9 cellular contexts compared by ENCODE assay signal in the genomic region with DNA sequence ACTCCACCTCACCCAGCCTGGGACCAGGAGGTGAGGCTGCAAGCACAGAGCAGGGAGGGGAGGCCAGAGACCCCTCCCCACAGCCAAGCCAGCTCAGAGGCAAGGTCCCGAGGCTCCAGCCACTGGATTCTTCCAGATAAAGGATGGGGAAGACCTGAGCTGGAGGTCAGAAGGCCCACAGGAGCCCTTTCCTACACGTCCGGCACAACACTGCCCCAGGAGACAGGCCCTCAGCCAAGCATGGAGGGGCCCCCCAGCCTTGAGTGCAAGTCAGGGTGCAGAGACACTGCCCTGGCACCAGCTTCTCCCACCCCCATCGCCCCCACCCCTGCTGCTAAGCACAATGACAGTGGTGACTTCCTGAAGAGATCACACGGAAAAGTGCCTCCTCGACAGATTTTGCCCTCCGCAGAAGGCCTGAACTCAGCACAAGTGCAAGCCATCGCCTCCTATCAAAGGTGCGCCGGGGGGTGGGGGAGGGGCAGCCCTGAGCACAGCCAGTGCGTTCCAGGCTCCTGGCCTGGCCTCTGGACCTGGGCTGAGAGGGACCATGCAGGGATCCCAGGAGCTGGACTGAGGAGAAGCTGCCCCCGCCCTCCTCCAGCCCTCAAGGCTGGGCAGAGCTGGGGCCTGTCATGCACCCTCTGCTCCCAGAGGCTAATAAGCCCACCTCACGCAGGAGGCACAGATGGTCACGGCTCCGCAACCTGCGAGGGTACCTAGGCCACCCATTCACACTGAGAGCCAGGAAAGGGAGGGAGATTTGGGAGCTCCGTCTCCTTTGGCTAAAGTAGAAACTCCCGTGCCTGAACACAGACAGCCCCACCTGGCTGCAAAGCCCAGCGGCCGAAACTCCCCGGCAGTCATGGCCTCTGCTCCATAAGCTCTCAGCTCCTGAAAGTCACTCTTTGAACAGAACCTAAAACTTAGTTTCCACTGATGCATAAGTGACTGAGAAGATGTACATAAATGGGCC. TPM values are rescaled to one million over a fixed set of nuclear protein-coding genes. Genes with fewer than 3 reads are reported as not detected.
A peak's percentile ranks its signal among the peaks of the same experiment; 100 is the strongest.
DNase-seq lines count a peak whose midpoint lies in the region; ATAC-seq, FAIRE-seq and TF ChIP-seq lines count a peak whose summit lies in the region.
"Had no signal": no experiment of that assay in that cellular context is flagged by ENCODE, and none has a peak within 500 bp of the region (broad histone marks: within the 10 kb centered on the region; RNA-seq: fewer than 3 reads in every experiment).

No MANE protein-coding gene starts in this region.

- no peak overlapping the region; the same call in 1 of the 2 replicates for H3K9ac ChIP-seq in GM12878 (ENCODE audit: control insufficient read depth, insufficient read depth, low read length)

- no peaks in the 10 kb centered on the region for H3K27me3 ChIP-seq in AG04450 (ENCODE audit: control insufficient read depth, insufficient read depth, low read length)
- H3K27me3 ChIP-seq in GM12878 (replicated peaks in 1 of 2; ENCODE audit: control insufficient read depth in 2 of 2, insufficient read depth in 2 of 2, low read length in 1 of 2): no peaks in the 10 kb centered on the region
- H3K27me3 ChIP-seq in mononuclear cell (ENCODE audit: insufficient read depth, low read length): peaks cover 16% of the 10 kb centered on the region

- no peak for TF ChIP-seq POLR2A in GM12878 (IDR thresholded peaks at IDR 0.05; ENCODE audit: low read depth, low read length)

- RAD21 ChIA-PET in GM12878 (lab: Charles Lee; ENCODE audit: unreplicated experiment): interaction anchor here (1.5 kb wide), 1 partner anchor 33 kb away, joined by 4 read pairs; a partner anchor contains a TSS

- FAIRE-seq in GM12878 (lab: Jason Lieb, UNC): no peak

- peaks cover 14% of the 10 kb centered on the region for H3K4me1 ChIP-seq in GM12878 (ENCODE audit: control insufficient read depth, insufficient read depth, low read length)
- H3K4me1 ChIP-seq in mononuclear cell (ENCODE audit: insufficient read depth, low read length): peaks cover 73% of the 10 kb centered on the region

- intact Hi-C loops in GM12878 (cut with micrococcal nuclease; ENCODE audit: unreplicated experiment): loop anchor here (5.0 kb wide), 2 partner anchors 42 to 53 kb away; a partner anchor contains a TSS

- no TSS peak for BruUV-seq in GM12878 (replicated peaks; lab: Mats Ljungman, UMichigan)

- 83% methylated on average over 20 of the region's 21 CpGs for WGBS in GM12878 (ENCODE audit: insufficient coverage, insufficient replicate concordance, low lambda C conversion rate, missing lambda C conversion rate)

- peak overlapping the region; percentile 83 for H3K4me2 ChIP-seq in GM12878 (ENCODE audit: control insufficient read depth, insufficient read depth)

- in situ Hi-C loops in GM12878 (cut with MboI): no loop called here

- H4K20me1 ChIP-seq in GM12878 (ENCODE audit: control insufficient read depth, insufficient read depth): no peaks in the 10 kb centered on the region; the same call in 1 of the 2 replicates

- no peak overlapping the region for H3K4me3 ChIP-seq in AG04450 (ENCODE audit: low read depth, low read length)
- H3K4me3 ChIP-seq in GM12878: peak overlapping the region; percentile 63
- peak overlapping the region; percentile 36 for H3K4me3 ChIP-seq in mononuclear cell (ENCODE audit: low read length)

- H3K27ac ChIP-seq in AG04450 (ENCODE audit: low read depth, low read length): peak overlapping the region; percentile 90
- no peak overlapping the region for H3K27ac ChIP-seq in GM12878 (ENCODE audit: control insufficient read depth, insufficient read depth)

- H3K9me3 ChIP-seq in AG04450 (ENCODE audit: control insufficient read depth, insufficient read depth, low read length) (no peaks in the 10 kb centered on the region; the same call in 1 of the 2 replicates), GM12878 (replicated peaks; ENCODE audit: control insufficient read depth, insufficient read depth, low read length) (no peaks in the 10 kb centered on the region), mononuclear cell (ENCODE audit: low read depth, low read length) (no peaks in the 10 kb centered on the region)

- ATAC-seq in GM12878: no peak
- ATAC-seq in GM21526 (IDR thresholded peaks at IDR 0.05; ENCODE audit: low FRiP score, unreplicated experiment): no peak

- POLR2A ChIA-PET in AG04450 (lab: Yijun Ruan, JAX) (interaction anchor here (0.6 to 1.8 kb wide), 4 partner anchors 9 to 1154 kb away, joined by 4 to 10 read pairs (median 7); a partner anchor contains a TSS), GM12878 (lab: Charles Lee) (interaction anchor here (0.6 to 2.0 kb wide), 7 partner anchors 8 to 134 kb away, joined by 3 to 13 read pairs (median 3); no protein-coding TSS in a partner anchor)

- no peak for TF ChIP-seq RAD21 in GM12878 (IDR thresholded peaks at IDR 0.05; ENCODE audit: insufficient read depth, low read depth, low read length)

- SMC1A ChIA-PET in GM12878 (lab: Charles Lee; ENCODE audit: uncharacterized antibody, unreplicated experiment): interaction anchor here (0.6 kb wide), 1 partner anchor 1135 kb away, joined by 3 read pairs; no protein-coding TSS in a partner anchor

- no peak for TF ChIP-seq EP300 in GM12878 (IDR thresholded peaks at IDR 0.05; ENCODE audit: borderline replicate concordance in 1 of 2, control insufficient read depth in 1 of 2, low read depth in 2 of 2, low read length in 2 of 2)

- H3K79me2 ChIP-seq in GM12878 (ENCODE audit: control insufficient read depth, insufficient read depth, low read length): peaks cover 39% of the 10 kb centered on the region

- H2AFZ ChIP-seq in GM12878 (ENCODE audit: control insufficient read depth, low read depth, low read length): no peak overlapping the region

- H3K36me3 ChIP-seq in GM12878 (ENCODE audit: control insufficient read depth in 2 of 2, insufficient read depth in 2 of 2, low read length in 1 of 2): peaks cover 0 to 8% of the 10 kb centered on the region in 2 experiments; a peak in 2 of 4 replicates

- no peak for DNase-seq in AG04450 (ENCODE audit: low read depth, low spot score)
- DNase-seq in HT-29 (ENCODE audit: low spot score): peak; percentile 39
- DNase-seq in GM12878 (ENCODE audit: low read depth, low spot score): no peak
- no peak for DNase-seq in NCI-H2196 treated with DMSO at 0.1 percent for 48 hours (lab: John Stamatoyannopoulos, UW; ENCODE audit: unreplicated experiment)
- DNase-seq in DMS53 (lab: John Stamatoyannopoulos, UW): no peak
- DNase-seq in NCI-H2227 treated with DMSO at 0.1 percent for 48 hours (lab: John Stamatoyannopoulos, UW): no peak
- DNase-seq: NCI-H146 had no signal

- TF ChIP-seq CTCF in AG04450 (IDR thresholded peaks at IDR 0.05; ENCODE audit: low read depth, low read length) (no peak), GM12878 (IDR thresholded peaks at IDR 0.05 in 2 of 3, conservative IDR thresholded peaks at IDR 0.05 in 1 of 3; ENCODE audit: control insufficient read depth in 2 of 3, extremely low read depth in 1 of 3, insufficient read depth in 1 of 3, low read depth in 3 of 3, low read length in 3 of 3) (no peak)

- CTCF ChIA-PET in AG04450 (lab: Charles Lee) (no interaction called here), GM12878 (lab: Yijun Ruan, JAX) (interaction anchor here (0.7 to 2.1 kb wide), 8 partner anchors 8 to 98 kb away, joined by 3 to 9 read pairs (median 4); a partner anchor contains a TSS)

RNA-seq across cellular contexts. Expression of a gene that starts 2.7 kb away (rescaled TPM):
- polyA plus RNA-seq in AG04450 (2011; rRNA removed) (17.6 and 17.7 TPM in 2 replicates), GM12878 (2011; rRNA removed) (6.5 and 9.8 TPM in 2 replicates), GM12878 (2014; fragmentation: Illumina TruSeq; extraction: Trizol) (7.8 and 9.5 TPM in 2 replicates), GM12878 (2014; fragmentation: Nextera tagmentation; extraction: Ambion mirVana) (1 to 10 TPM in 1 of 2 experiments, under 1 TPM in 1; 0.48 to 1.3 TPM), GM12878 (2014; rRNA removed) (13.5 and 14.7 TPM in 2 replicates), GM12878 (2016; fragmentation: Nextera tagmentation; extraction: Ambion mirVana) (1 to 10 TPM; 2.7 TPM)
- 9.3 and 10.6 TPM in 2 replicates for polyA minus RNA-seq in AG04450 (2011; rRNA and poly(A)+ RNA removed)
- total RNA-seq in HT-29 (2014; rRNA removed; shearing (Covaris generic)): 42.8 and 45.5 TPM in 2 replicates
- total RNA-seq in GM12878 (2013; cell fraction: nucleolus; rRNA removed): 15.6 and 17.5 TPM in 2 replicates
- total RNA-seq in GM12878 (2014; rRNA removed) (8.7 and 8.9 TPM in 2 replicates), GM12878 (2014; rRNA removed; fragmentation: Illumina TruSeq; extraction: Trizol) (6.3 and 6.4 TPM in 2 replicates), GM12878 (2021) (18.1 and 20.1 TPM in 2 replicates), mononuclear cell (14.9 TPM)
- polyA plus RNA-seq in GM12878 (2011; ENCODE audit: low read depth): 6.4 TPM
- 14.8 and 16.6 TPM in 2 replicates for polyA plus RNA-seq in GM12878 (2011; cell fraction: cytosol; rRNA removed)
- polyA plus RNA-seq in GM12878 (2011; cell fraction: nucleus; rRNA removed): 76.6 and 84.7 TPM in 2 replicates
- polyA plus RNA-seq in GM12878 (2012): 13.3 and 15.1 TPM in 2 replicates
- 6.4 and 8.6 TPM in 2 replicates for polyA minus RNA-seq in GM12878 (2011; rRNA and poly(A)+ RNA removed)
- 2.8 and 3.4 TPM in 2 replicates for polyA minus RNA-seq in GM12878 (2011; cell fraction: cytosol; rRNA and poly(A)+ RNA removed)
- polyA minus RNA-seq in GM12878 (2011; cell fraction: nucleus; rRNA and poly(A)+ RNA removed): 5.6 and 7.9 TPM in 2 replicates

RNA-seq across cellular contexts. Expression of a gene that starts 6.9 kb away (rescaled TPM):
- 4.3 and 6.0 TPM in 2 replicates for polyA plus RNA-seq in AG04450 (2011; rRNA removed)
- 24.8 and 35.2 TPM in 2 replicates for polyA minus RNA-seq in AG04450 (2011; rRNA and poly(A)+ RNA removed)
- total RNA-seq in HT-29 (2014; rRNA removed; shearing (Covaris generic)): 101 and 121 TPM in 2 replicates
- total RNA-seq in GM12878 (2013; cell fraction: nucleolus; rRNA removed): 30.0 and 32.9 TPM in 2 replicates
- total RNA-seq in GM12878 (2014; rRNA removed): 35.4 and 38.7 TPM in 2 replicates
- 14.1 and 15.3 TPM in 2 replicates for total RNA-seq in GM12878 (2014; rRNA removed; fragmentation: Illumina TruSeq; extraction: Trizol)
- total RNA-seq in GM12878 (2021): 36.0 and 37.8 TPM in 2 replicates
- polyA plus RNA-seq in GM12878 (2011; ENCODE audit: low read depth): 16.5 TPM
- 5.9 and 8.6 TPM in 2 replicates for polyA plus RNA-seq in GM12878 (2011; rRNA removed)
- 13.5 and 18.4 TPM in 2 replicates for polyA plus RNA-seq in GM12878 (2011; cell fraction: cytosol; rRNA removed)
- 61.4 and 89.1 TPM in 2 replicates for polyA plus RNA-seq in GM12878 (2011; cell fraction: nucleus; rRNA removed)
- 33.1 and 40.6 TPM in 2 replicates for polyA plus RNA-seq in GM12878 (2012)
- polyA plus RNA-seq in GM12878 (2014; fragmentation: Illumina TruSeq; extraction: Trizol): 6.4 and 17.4 TPM in 2 replicates
- 1 to 10 TPM; 1.2 to 5.4 TPM for polyA plus RNA-seq in GM12878 (2014; fragmentation: Nextera tagmentation; extraction: Ambion mirVana)
- polyA plus RNA-seq in GM12878 (2014; rRNA removed): 49.7 and 56.2 TPM in 2 replicates
- 10 to 100 TPM; 28.0 to 32.1 TPM for polyA plus RNA-seq in GM12878 (2016; fragmentation: Nextera tagmentation; extraction: Ambion mirVana)
- polyA minus RNA-seq in GM12878 (2011; rRNA and poly(A)+ RNA removed): 35.6 and 60.0 TPM in 2 replicates
- polyA minus RNA-seq in GM12878 (2011; cell fraction: cytosol; rRNA and poly(A)+ RNA removed): 26.1 and 26.8 TPM in 2 replicates
- polyA minus RNA-seq in GM12878 (2011; cell fraction: nucleus; rRNA and poly(A)+ RNA removed): 24.2 and 38.0 TPM in 2 replicates
- 21.6 TPM for total RNA-seq in mononuclear cell

RNA-seq across cellular contexts. Expression of a gene that starts 12.3 kb away (rescaled TPM):
- polyA plus RNA-seq in AG04450 (2011; rRNA removed) (103 and 154 TPM in 2 replicates), GM12878 (2011; rRNA removed) (23.4 and 49.3 TPM in 2 replicates), GM12878 (2014; fragmentation: Illumina TruSeq; extraction: Trizol) (18.7 and 43.8 TPM in 2 replicates), GM12878 (2014; fragmentation: Nextera tagmentation; extraction: Ambion mirVana) (1 to 10 TPM; 2.7 to 5.2 TPM), GM12878 (2014; rRNA removed) (107 and 124 TPM in 2 replicates), GM12878 (2016; fragmentation: Nextera tagmentation; extraction: Ambion mirVana) (100 to 1,000 TPM; 104 to 119 TPM)
- polyA minus RNA-seq in AG04450 (2011; rRNA and poly(A)+ RNA removed): 84.5 and 118 TPM in 2 replicates
- 255 and 273 TPM in 2 replicates for total RNA-seq in HT-29 (2014; rRNA removed; shearing (Covaris generic))
- total RNA-seq in GM12878 (2013; cell fraction: nucleolus; rRNA removed): 12.5 and 13.6 TPM in 2 replicates
- total RNA-seq in GM12878 (2014; rRNA removed) (75.7 and 88.1 TPM in 2 replicates), GM12878 (2014; rRNA removed; fragmentation: Illumina TruSeq; extraction: Trizol) (37.8 and 40.3 TPM in 2 replicates), GM12878 (2021) (105 TPM in 2 replicates), mononuclear cell (0.52 TPM)
- polyA plus RNA-seq in GM12878 (2011; ENCODE audit: low read depth): 19.6 TPM
- polyA plus RNA-seq in GM12878 (2011; cell fraction: cytosol; rRNA removed): 67.6 and 105 TPM in 2 replicates
- polyA plus RNA-seq in GM12878 (2011; cell fraction: nucleus; rRNA removed): 67.8 and 71.5 TPM in 2 replicates
- polyA plus RNA-seq in GM12878 (2012): 55.9 and 82.4 TPM in 2 replicates
- polyA minus RNA-seq in GM12878 (2011; rRNA and poly(A)+ RNA removed): 35.3 and 70.7 TPM in 2 replicates
- 24.8 and 24.9 TPM in 2 replicates for polyA minus RNA-seq in GM12878 (2011; cell fraction: cytosol; rRNA and poly(A)+ RNA removed)
- 10.5 and 11.3 TPM in 2 replicates for polyA minus RNA-seq in GM12878 (2011; cell fraction: nucleus; rRNA and poly(A)+ RNA removed)

RNA-seq across cellular contexts. Expression of a gene that starts 13.6 kb away (rescaled TPM):
- polyA plus RNA-seq in AG04450 (2011; rRNA removed): 25.2 and 31.8 TPM in 2 replicates
- polyA minus RNA-seq in AG04450 (2011; rRNA and poly(A)+ RNA removed): 25.9 and 33.5 TPM in 2 replicates
- 163 and 167 TPM in 2 replicates for total RNA-seq in HT-29 (2014; rRNA removed; shearing (Covaris generic))
- 42.8 and 47.2 TPM in 2 replicates for total RNA-seq in GM12878 (2013; cell fraction: nucleolus; rRNA removed)
- total RNA-seq in GM12878 (2014; rRNA removed): 50.7 and 53.2 TPM in 2 replicates
- 23.5 and 25.4 TPM in 2 replicates for total RNA-seq in GM12878 (2014; rRNA removed; fragmentation: Illumina TruSeq; extraction: Trizol)
- 56.7 and 57.3 TPM in 2 replicates for total RNA-seq in GM12878 (2021)
- polyA plus RNA-seq in GM12878 (2011; ENCODE audit: low read depth): 8.4 TPM
- 23.1 and 39.3 TPM in 2 replicates for polyA plus RNA-seq in GM12878 (2011; rRNA removed)
- 35.7 and 54.3 TPM in 2 replicates for polyA plus RNA-seq in GM12878 (2011; cell fraction: cytosol; rRNA removed)
- polyA plus RNA-seq in GM12878 (2011; cell fraction: nucleus; rRNA removed): 196 and 208 TPM in 2 replicates
- 23.5 and 27.3 TPM in 2 replicates for polyA plus RNA-seq in GM12878 (2012)
- polyA plus RNA-seq in GM12878 (2014; fragmentation: Illumina TruSeq; extraction: Trizol): 27.7 and 33.3 TPM in 2 replicates
- polyA plus RNA-seq in GM12878 (2014; fragmentation: Nextera tagmentation; extraction: Ambion mirVana): 1 to 10 TPM in 1 of 2 experiments, under 1 TPM in 1; 0.63 to 1.2 TPM
- polyA plus RNA-seq in GM12878 (2014; rRNA removed): 52.6 and 68.7 TPM in 2 replicates
- 10 to 100 TPM; 58.2 to 72.0 TPM for polyA plus RNA-seq in GM12878 (2016; fragmentation: Nextera tagmentation; extraction: Ambion mirVana)
- 28.7 and 37.6 TPM in 2 replicates for polyA minus RNA-seq in GM12878 (2011; rRNA and poly(A)+ RNA removed)
- polyA minus RNA-seq in GM12878 (2011; cell fraction: cytosol; rRNA and poly(A)+ RNA removed): 7.6 and 16.2 TPM in 2 replicates
- 47.8 and 54.3 TPM in 2 replicates for polyA minus RNA-seq in GM12878 (2011; cell fraction: nucleus; rRNA and poly(A)+ RNA removed)
- 10.6 TPM for total RNA-seq in mononuclear cell

RNA-seq across cellular contexts. Expression of a gene that starts 22.2 kb away (rescaled TPM):
- not detected in 2 replicates for polyA plus RNA-seq in AG04450 (2011; rRNA removed)
- polyA minus RNA-seq in AG04450 (2011; rRNA and poly(A)+ RNA removed): not detected in 2 replicates
- total RNA-seq in HT-29 (2014; rRNA removed; shearing (Covaris generic)): not detected in 2 replicates
- total RNA-seq in GM12878 (2013; cell fraction: nucleolus; rRNA removed): 0.19 TPM in 1 of 2 replicates, not detected in the other
- not detected in 2 replicates for total RNA-seq in GM12878 (2014; rRNA removed)
- total RNA-seq in GM12878 (2014; rRNA removed; fragmentation: Illumina TruSeq; extraction: Trizol): not detected in 2 replicates
- total RNA-seq in GM12878 (2021): not detected in 2 replicates
- not detected for polyA plus RNA-seq in GM12878 (2011; ENCODE audit: low read depth)
- not detected in 2 replicates for polyA plus RNA-seq in GM12878 (2011; rRNA removed)
- polyA plus RNA-seq in GM12878 (2011; cell fraction: cytosol; rRNA removed): not detected in 2 replicates
- polyA plus RNA-seq in GM12878 (2011; cell fraction: nucleus; rRNA removed): not detected in 2 replicates
- polyA plus RNA-seq in GM12878 (2012): 0.04 and 0.05 TPM in 2 replicates
- not detected in 2 replicates for polyA plus RNA-seq in GM12878 (2014; fragmentation: Illumina TruSeq; extraction: Trizol)
- polyA plus RNA-seq in GM12878 (2014; fragmentation: Nextera tagmentation; extraction: Ambion mirVana): not detected
- not detected in 2 replicates for polyA plus RNA-seq in GM12878 (2014; rRNA removed)
- not detected for polyA plus RNA-seq in GM12878 (2016; fragmentation: Nextera tagmentation; extraction: Ambion mirVana)
- not detected in 2 replicates for polyA minus RNA-seq in GM12878 (2011; rRNA and poly(A)+ RNA removed)
- not detected in 2 replicates for polyA minus RNA-seq in GM12878 (2011; cell fraction: cytosol; rRNA and poly(A)+ RNA removed)
- polyA minus RNA-seq in GM12878 (2011; cell fraction: nucleus; rRNA and poly(A)+ RNA removed): not detected in 2 replicates
- not detected for total RNA-seq in mononuclear cell
